8 cellular contexts compared by ENCODE assay signal in genomic region chr19:38557205-38557799, GRCh38.
DNase-seq lines count a peak whose midpoint lies in the region; ATAC-seq and TF ChIP-seq lines count a peak whose summit lies in the region.

No MANE protein-coding gene starts in this region.

- H2AFZ ChIP-seq in OCI-LY7 (ENCODE audit: low read length) (peak overlapping the region; percentile 75), neuronal stem cell (ENCODE audit: low read length) (no peak overlapping the region)

- TF ChIP-seq CTCF in GM13977 (IDR thresholded peaks at IDR 0.05; ENCODE audit: extremely low read depth, insufficient read depth, missing control alignments) (peak; percentile 34), OCI-LY7 (conservative IDR thresholded peaks at IDR 0.05; ENCODE audit: low read length) (no peak)

- H3K4me3 ChIP-seq in OCI-LY7 (ENCODE audit: low read depth, low read length, poor library complexity, severe bottlenecking) = no peak overlapping the region
- H3K4me3 ChIP-seq in neuronal stem cell (ENCODE audit: low read length in 2 of 2) = peak overlapping the region in 1 of 2 donors; percentile 49

- H3K9ac ChIP-seq in neuronal stem cell (ENCODE audit: low read depth, low read length, poor library complexity) = no peak overlapping the region

- DNase-seq in GM13977 (ENCODE audit: low spot score) = no peak
- peak; percentile 38 for DNase-seq in OCI-LY7 (ENCODE audit: low spot score)
- peak; percentile 41 to 43 for DNase-seq in left colon
- no peak for DNase-seq in kidney tubule cell (ENCODE audit: low spot score)
- DNase-seq in Ammon's horn (ENCODE audit: low spot score) = no peak
- DNase-seq in neuronal stem cell (ENCODE audit: low spot score) = no peak

- ATAC-seq in GM21619 (IDR thresholded peaks at IDR 0.05; ENCODE audit: unreplicated experiment) (peak; percentile 37), left colon (peak; percentile 97), HG03565 (IDR thresholded peaks at IDR 0.05; ENCODE audit: unreplicated experiment) (no peak)

- H2BK5ac ChIP-seq in neuronal stem cell (ENCODE audit: low read length) = no peak overlapping the region

- no peak overlapping the region for H3K27ac ChIP-seq in OCI-LY7 (ENCODE audit: low read depth, low read length, poor library complexity, severe bottlenecking)
- no peak overlapping the region for H3K27ac ChIP-seq in neuronal stem cell (replicated peaks; ENCODE audit: low read length)

- H3K36me3 ChIP-seq in OCI-LY7 (ENCODE audit: insufficient read depth, low read length) (no peaks in the 10 kb centered on the region), neuronal stem cell (replicated peaks in 1 of 2; ENCODE audit: control insufficient read depth in 2 of 2, insufficient read depth in 2 of 2, low read length in 2 of 2) (no peaks in the 10 kb centered on the region)

- in situ Hi-C loops in GM13977 (cut with MboI; ENCODE audit: low pct_unique_long_range_greater_than_20kb, low sequenced_read_pairs, unreplicated experiment) = no loop called here

- H3K18ac ChIP-seq in neuronal stem cell (ENCODE audit: low read length) = no peak overlapping the region

- no peak overlapping the region for H4K8ac ChIP-seq in neuronal stem cell (ENCODE audit: low read depth, low read length)

- H3K4ac ChIP-seq in neuronal stem cell (ENCODE audit: low read length) = no peak overlapping the region

- no peak overlapping the region for H2BK120ac ChIP-seq in neuronal stem cell (ENCODE audit: low read depth, low read length)

- H2AK5ac ChIP-seq in neuronal stem cell (ENCODE audit: low read depth, low read length) = no peak overlapping the region

- H3K79me2 ChIP-seq in OCI-LY7 (ENCODE audit: insufficient read depth, low read depth, low read length) = no peaks in the 10 kb centered on the region

- no peaks in the 10 kb centered on the region for H3K27me3 ChIP-seq in neuronal stem cell (ENCODE audit: control insufficient read depth in 3 of 3, insufficient read depth in 3 of 3, low read depth in 1 of 3, low read length in 3 of 3)

- H3K9me3 ChIP-seq in OCI-LY7 (ENCODE audit: low read length) (no peaks in the 10 kb centered on the region), neuronal stem cell (replicated peaks in 1 of 2; ENCODE audit: control insufficient read depth in 2 of 2, insufficient read depth in 1 of 2, low read depth in 1 of 2, low read length in 2 of 2) (peaks cover 0 to 2% of the 10 kb centered on the region in 2 donors)

- H3K4me1 ChIP-seq in OCI-LY7 (ENCODE audit: insufficient read depth, low read length, poor library complexity, severe bottlenecking) (peaks cover 28% of the 10 kb centered on the region), neuronal stem cell (ENCODE audit: control insufficient read depth in 2 of 2, insufficient read depth in 1 of 2, low read depth in 1 of 2, low read length in 2 of 2) (no peaks in the 10 kb centered on the region)

- no peak overlapping the region for H4K91ac ChIP-seq in neuronal stem cell (ENCODE audit: low read depth, low read length, poor library complexity)

- H3K4me2 ChIP-seq in OCI-LY7 (ENCODE audit: low read length) (peak overlapping the region; percentile 14; the same call in 1 of the 2 replicates), neuronal stem cell (ENCODE audit: insufficient read depth, low read length, poor library complexity, severe bottlenecking) (no peak overlapping the region)

- WGBS in neuronal stem cell (ENCODE audit: extremely low coverage in 2 of 2, insufficient read length in 2 of 2, insufficient replicate concordance in 1 of 2), 2 donors = no CpG with 5 or more reads among the region's 12 CpGs

- no TSS peak for BruUV-seq in OCI-LY7 (replicated peaks; lab: Mats Ljungman, UMichigan)

- no peak overlapping the region for H2BK12ac ChIP-seq in neuronal stem cell (ENCODE audit: low read length)

- intact Hi-C loops in OCI-LY7 (cut with micrococcal nuclease; ENCODE audit: unreplicated experiment) = loop anchor here (2.0 kb wide), 1 partner anchor 61 kb away; the partner anchor contains the start of gene EIF3K
- intact Hi-C loops in left colon (cut with DNase I, micrococcal nuclease) = no loop called here

- no peaks in the 10 kb centered on the region for H3K79me1 ChIP-seq in neuronal stem cell (ENCODE audit: low read depth, low read length)

- H2BK15ac ChIP-seq in neuronal stem cell (ENCODE audit: low read length) = no peak overlapping the region

- H3K23ac ChIP-seq in neuronal stem cell (ENCODE audit: low read depth, low read length, poor library complexity) = no peak overlapping the region

- H3K9me2 ChIP-seq in OCI-LY7 (ENCODE audit: insufficient read depth, low read length) = no peaks in the 10 kb centered on the region

- POLR2A ChIA-PET in OCI-LY7 (lab: Charles Lee) = no interaction called here

- no peaks in the 10 kb centered on the region for H4K20me1 ChIP-seq in OCI-LY7 (ENCODE audit: insufficient read depth, low read length)

- CTCF ChIA-PET in OCI-LY7 (lab: Charles Lee; ENCODE audit: unreplicated experiment) = no interaction called here

- no peak overlapping the region for H3K14ac ChIP-seq in neuronal stem cell (ENCODE audit: low read length)

Comparison
In these comparisons a context has a peak if more than half of its experiments do, and no peak if none do; other contexts are left out.
1. DNase-seq: peak in OCI-LY7 (single experiment) and left colon (2 of 2); none in GM13977 (single experiment), kidney tubule cell (single experiment), Ammon's horn (single experiment) and neuronal stem cell (single experiment).